ENCODE assay signal across 8 cellular contexts in genomic region chr16:3611145-3611977, GRCh38. TPM values are rescaled to one million over a fixed set of nuclear protein-coding genes. Genes with fewer than 3 reads are reported as not detected.
A peak's percentile ranks its signal among the peaks of the same experiment; 100 is the strongest.
DNase-seq lines count a peak whose midpoint lies in the region; ATAC-seq, FAIRE-seq and TF ChIP-seq lines count a peak whose summit lies in the region.

Gene SLX4, minus strand, starts transcription at chr16:3611606. Its CDS starts 2,642 bp downstream, at chr16:3608964.

- H3K27me3 ChIP-seq in bronchial epithelial cell (ENCODE audit: control insufficient read depth, insufficient read depth, low read length), result no peaks in the 10 kb centered on the region

- TF ChIP-seq CTCF in WTC11 (IDR thresholded peaks at IDR 0.05), result no peak
- no peak for TF ChIP-seq CTCF in bronchial epithelial cell (IDR thresholded peaks at IDR 0.05; ENCODE audit: insufficient read depth, low read length, severe bottlenecking)

- H3K36me3 Mint-ChIP-seq in WTC11, result peaks cover 7% of the 10 kb centered on the region

- CTCF ChIA-PET in WTC11 (lab: Charles Lee), result interaction anchor here (0.6 kb wide), 1 partner anchor 28 kb away, joined by 3 read pairs; no protein-coding TSS in a partner anchor

- H3K36me3 ChIP-seq in bronchial epithelial cell (ENCODE audit: control insufficient read depth, insufficient read depth, low read length), result peaks cover 2% of the 10 kb centered on the region

- POLR2A ChIA-PET in WTC11 (lab: Charles Lee), result no interaction called here

- no peaks in the 10 kb centered on the region for H3K9me3 Mint-ChIP-seq in WTC11

- no peak for FAIRE-seq in bronchial epithelial cell (lab: Jason Lieb, UNC)

- H3K4me3 Mint-ChIP-seq in WTC11, result peak within 1 kb of the TSS; percentile 99

- DNase-seq in AG08396 (ENCODE audit: low spot score) (peak; percentile 100), NCI-H345 (lab: John Stamatoyannopoulos, UW) (peak; percentile 93), WTC11 (ENCODE audit: low spot score) (peak; percentile 86), bronchial epithelial cell (ENCODE audit: low read depth) (peak; percentile 82), inferior parietal cortex (ENCODE audit: extremely low spot score) (peak; percentile 87), smooth muscle cell of the brain vasculature (ENCODE audit: low read depth, low spot score) (peak; percentile 84)

- ATAC-seq in GM19025 (IDR thresholded peaks at IDR 0.05; ENCODE audit: low read depth, unreplicated experiment) (peak; percentile 83), HG03196 (IDR thresholded peaks at IDR 0.05; ENCODE audit: unreplicated experiment) (peak; percentile 81), WTC11 (peak; percentile 88)

- H3K4me1 Mint-ChIP-seq in WTC11, result peaks cover 23% of the 10 kb centered on the region

- H3K27ac Mint-ChIP-seq in WTC11, result peak within 1 kb of the TSS; percentile 98

- H3K4me3 ChIP-seq in bronchial epithelial cell (ENCODE audit: low read depth, low read length), result peak within 1 kb of the TSS; percentile 86

- no peaks in the 10 kb centered on the region for H3K27me3 Mint-ChIP-seq in WTC11 (ENCODE audit: low read depth)

TF ChIP-seq in WTC11, 78 proteins besides CTCF, POLR2A, EP300 and RAD21:
- TF ChIP-seq MLX (CRISPR knock-in tag; IDR thresholded peaks at IDR 0.05), result 0 out of 2 replicates have a peak, but pooled peaks have one; percentile 16
- 0 out of 2 replicates have a peak, but pooled peaks have one; percentile 57 for TF ChIP-seq KAT7 (CRISPR knock-in tag; IDR thresholded peaks at IDR 0.05; ENCODE audit: borderline replicate concordance)
- TF ChIP-seq SP1 (CRISPR knock-in tag; conservative IDR thresholded peaks at IDR 0.05), result no peak
- no peak for TF ChIP-seq RELA (CRISPR knock-in tag; IDR thresholded peaks at IDR 0.05; ENCODE audit: borderline replicate concordance)
- TF ChIP-seq ZNF532 (CRISPR knock-in tag; IDR thresholded peaks at IDR 0.05; ENCODE audit: borderline replicate concordance), result no peak
- TF ChIP-seq E2F5 (CRISPR knock-in tag; IDR thresholded peaks at IDR 0.05), result 0 out of 2 replicates have a peak, but pooled peaks have one; percentile 31
- 0 out of 2 replicates have a peak, but pooled peaks have one; percentile 57 for TF ChIP-seq TEAD1 (CRISPR knock-in tag; IDR thresholded peaks at IDR 0.05)
- peak; percentile 62; the same call in 1 of the 2 replicates for TF ChIP-seq HMGXB4 (CRISPR knock-in tag; IDR thresholded peaks at IDR 0.05)

RNA-seq across cellular contexts. Expression of gene SLX4, which starts in this region (rescaled TPM):
- 16.3 to 18.0 TPM (median 16.7 TPM) in 3 replicates for total RNA-seq in WTC11 (2021)
- 1.3 and 2.4 TPM in 2 replicates for total RNA-seq in bronchial epithelial cell

Comparison
In these comparisons a context has a peak if more than half of its experiments do, and no peak if none do; other contexts are left out.
1. Peak in every context shown above with its lines: DNase-seq, ATAC-seq and H3K4me3 ChIP-seq.